In genomic region chr12:71639341-71639760, GRCh38 we compare ENCODE assay signal across 8 cellular contexts. TPM values are rescaled to one million over a fixed set of nuclear protein-coding genes. Genes with fewer than 3 reads are reported as not detected.
DNase-seq lines count a peak whose midpoint lies in the region; ATAC-seq and TF ChIP-seq lines count a peak whose summit lies in the region.

No MANE protein-coding gene starts in this region.

- ATAC-seq in HG03139 (IDR thresholded peaks at IDR 0.05; ENCODE audit: unreplicated experiment), result no peak
- ATAC-seq in sciatic nerve, result no peak

- TF ChIP-seq CTCF in cardiac muscle cell (IDR thresholded peaks at IDR 0.05; ENCODE audit: low read depth, low read length) (peak; percentile 11), CD14-positive monocyte (IDR thresholded peaks at IDR 0.05) (no peak)

- H3K4me3 ChIP-seq in cardiac muscle cell, result no peak overlapping the region

- peaks cover 6% of the 10 kb centered on the region for H3K4me1 Mint-ChIP-seq in CD14-positive monocyte

- no peaks in the 10 kb centered on the region for H3K4me1 ChIP-seq in cardiac muscle cell (ENCODE audit: low read depth)

- H3K36me3 ChIP-seq in cardiac muscle cell, result peaks cover 83% of the 10 kb centered on the region

- H3K27ac Mint-ChIP-seq in CD14-positive monocyte, result peak overlapping the region in 3 of 7 donors; percentile 12 to 66 (median 50)

- no peaks in the 10 kb centered on the region for H3K9me3 Mint-ChIP-seq in CD14-positive monocyte

- H3K36me3 Mint-ChIP-seq in CD14-positive monocyte, result peaks cover 76 to 89% of the 10 kb centered on the region in 2 donors

- H3K27me3 Mint-ChIP-seq in CD14-positive monocyte (ENCODE audit: low read depth in 3 of 3), result peaks cover 0 to 2% (median 0%) of the 10 kb centered on the region in 3 donors

- intact Hi-C loops in cardiac septum (cut with DNase I), result loop anchor here (5.0 kb wide), 1 partner anchor 108 kb away; no protein-coding TSS in a partner anchor
- intact Hi-C loops in sciatic nerve (cut with DNase I), result no loop called here
- intact Hi-C loops in CD14-positive monocyte (cut with micrococcal nuclease), result no loop called here

- H3K27me3 ChIP-seq in cardiac muscle cell, result no peaks in the 10 kb centered on the region

- TF ChIP-seq POLR2A in erythroblast (IDR thresholded peaks at IDR 0.05; ENCODE audit: low read length), result no peak

- no peak overlapping the region for H3K4me3 Mint-ChIP-seq in CD14-positive monocyte

- H3K27ac ChIP-seq in cardiac muscle cell, result no peak overlapping the region

- no peaks in the 10 kb centered on the region for H3K9me3 ChIP-seq in cardiac muscle cell (ENCODE audit: low read depth)

- peak in 1 of 2 donors; percentile 40 for DNase-seq in cardiac muscle cell (ENCODE audit: low read depth in 1 of 2, low spot score in 1 of 2)
- no peak for DNase-seq in cardiac septum (ENCODE audit: low spot score)
- DNase-seq in M059J (ENCODE audit: low read depth), result peak; percentile 35
- peak; percentile 35 to 36 for DNase-seq in erythroblast (lab: John Stamatoyannopoulos, UW)
- DNase-seq in sciatic nerve (ENCODE audit: low spot score), result no peak
- no peak for DNase-seq in CD14-positive monocyte (ENCODE audit: low spot score)
- no peak for DNase-seq in GM19240 (ENCODE audit: insufficient read length, low spot score)

RNA-seq across cellular contexts. Expression of gene ZFC3H1, which starts 24.3 kb away (rescaled TPM):
- total RNA-seq in cardiac muscle cell (10.0 and 25.8 TPM in 2 replicates), cardiac septum (19.9 TPM), sciatic nerve (85.4 TPM)
- polyA plus RNA-seq in cardiac muscle cell (24.9 and 40.2 TPM in 2 replicates), CD14-positive monocyte (10 to 100 TPM; 12.5 to 16.3 TPM)
- total RNA-seq in M059J (2014; rRNA removed; shearing (Covaris generic)), result 2.7 and 7.0 TPM in 2 replicates

RNA-seq across cellular contexts. Expression of gene THAP2, which starts 24.8 kb away (rescaled TPM):
- total RNA-seq in cardiac muscle cell, result 6.2 and 6.3 TPM in 2 replicates
- polyA plus RNA-seq in cardiac muscle cell, result 11.1 and 11.7 TPM in 2 replicates
- 7.8 TPM for total RNA-seq in cardiac septum
- total RNA-seq in M059J (2014; rRNA removed; shearing (Covaris generic)), result 2.0 and 4.2 TPM in 2 replicates
- 5.8 TPM for total RNA-seq in sciatic nerve
- 1 to 10 TPM; 3.5 to 4.3 TPM for polyA plus RNA-seq in CD14-positive monocyte

RNA-seq across cellular contexts. Expression of gene TMEM19, which starts 46.5 kb away (rescaled TPM):
- total RNA-seq in cardiac muscle cell (12.7 and 12.9 TPM in 2 replicates), cardiac septum (24.1 TPM), sciatic nerve (20.7 TPM)
- polyA plus RNA-seq in cardiac muscle cell (12.1 and 19.8 TPM in 2 replicates), CD14-positive monocyte (10 to 100 TPM; 25.4 to 39.7 TPM)
- 23.4 and 28.6 TPM in 2 replicates for total RNA-seq in M059J (2014; rRNA removed; shearing (Covaris generic))

Comparison
In these comparisons a context has a peak if more than half of its experiments do, and no peak if none do; other contexts are left out.
1. DNase-seq: peak in M059J (single experiment) and erythroblast (2 of 2); none in cardiac septum (single experiment), sciatic nerve (single experiment), CD14-positive monocyte (single experiment) and GM19240 (single experiment).